Comparison of ENCODE assay signal across 14 cellular contexts in the genomic region with DNA sequence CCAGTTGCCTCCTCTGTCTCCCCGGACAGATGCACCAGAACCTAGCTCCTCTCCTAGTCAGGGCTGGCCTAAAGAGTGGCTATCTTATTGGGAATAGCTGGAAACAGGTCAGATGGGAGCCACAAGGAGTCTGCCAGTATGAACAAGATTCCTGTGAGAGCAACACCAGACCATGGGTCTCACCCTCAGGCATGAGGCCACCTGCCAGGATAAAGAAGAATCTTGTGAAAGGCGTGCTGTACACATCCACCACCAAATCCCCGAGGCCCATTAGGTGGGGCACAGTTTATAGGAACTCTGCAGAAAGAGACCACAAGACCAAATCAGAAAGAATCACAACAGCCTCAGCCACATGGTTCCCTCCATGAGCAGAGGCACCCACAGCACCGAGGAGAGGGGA.
"Had no signal": no experiment of that assay in that cellular context is flagged by ENCODE, and none has a peak within 500 bp of the region (broad histone marks: within the 10 kb centered on the region; RNA-seq: fewer than 3 reads in every experiment).

No MANE protein-coding gene starts in this region.

- H3K36me3 ChIP-seq: ascending aorta, gastroesophageal sphincter, left ventricle myocardium inferior, sigmoid colon had no signal

- DNase-seq: activated CD8-positive, alpha-beta memory T cell treated with anti-CD3 and anti-CD28 coated beads, Interleukin-2, amount 50 U/mL, for 4 hours; activated CD8-positive, alpha-beta T cell treated with anti-CD3 and anti-CD28 coated beads for 36 hours; activated gamma-delta T cell treated with Interleukin-2 at 50 U/mL for 16 hours; activated naive CD8-positive, alpha-beta T cell treated with anti-CD3 and anti-CD28 coated beads, Interleukin-2, amount 10 ng/mL, durations not matched to agents 7 days and 5 days; activated T-cell treated with anti-CD3 and anti-CD28 coated beads, Interleukin-2, amount 50 U/mL, for 72 hours; left ventricle myocardium inferior; nucleus accumbens; sigmoid colon; T1000 had no signal

- H3K27me3 ChIP-seq: ascending aorta, gastroesophageal sphincter, sigmoid colon, SJSA1 had no signal

- H3K36me3 Mint-ChIP-seq: activated naive CD8-positive, alpha-beta T cell treated with anti-CD3 and anti-CD28 coated beads, Interleukin-2, amount 10 ng/mL, durations not matched to agents 7 days and 5 days had no signal

- H3K27ac ChIP-seq: ascending aorta, gastroesophageal sphincter, left ventricle myocardium inferior, SJSA1, VCaP had no signal

- H3K4me3 ChIP-seq: ascending aorta, gastroesophageal sphincter, left ventricle myocardium inferior, sigmoid colon, SJSA1 had no signal

- H3K9me3 ChIP-seq: ascending aorta, gastroesophageal sphincter, left ventricle myocardium inferior, sigmoid colon, SJSA1 had no signal

- ATAC-seq: activated CD8-positive, alpha-beta T cell treated with anti-CD3 and anti-CD28 coated beads for 36 hours; activated T-cell treated with anti-CD3 and anti-CD28 coated beads, Interleukin-2, amount 50 U/mL, for 72 hours; gastroesophageal sphincter had no signal

- H3K4me3 Mint-ChIP-seq: activated CD8-positive, alpha-beta T cell treated with anti-CD3 and anti-CD28 coated beads for 36 hours; activated naive CD8-positive, alpha-beta T cell treated with anti-CD3 and anti-CD28 coated beads, Interleukin-2, amount 10 ng/mL, durations not matched to agents 7 days and 5 days; activated T-cell treated with anti-CD3 and anti-CD28 coated beads, Interleukin-2, amount 50 U/mL, for 72 hours; stimulated activated naive CD8-positive, alpha-beta T cell treated with anti-CD3 and anti-CD28 coated beads, Interleukin-15, Interleukin-2, amounts not matched to agents 100 ng/mL and 50 ng/mL, for 24 hours had no signal

- H3K27ac Mint-ChIP-seq: activated CD8-positive, alpha-beta T cell treated with anti-CD3 and anti-CD28 coated beads for 36 hours; activated naive CD8-positive, alpha-beta T cell treated with anti-CD3 and anti-CD28 coated beads, Interleukin-2, amount 10 ng/mL, durations not matched to agents 7 days and 5 days; activated T-cell treated with anti-CD3 and anti-CD28 coated beads, Interleukin-2, amount 50 U/mL, for 72 hours; stimulated activated naive CD8-positive, alpha-beta T cell treated with anti-CD3 and anti-CD28 coated beads, Interleukin-15, Interleukin-2, amounts not matched to agents 100 ng/mL and 50 ng/mL, for 24 hours had no signal

- H3K9me3 Mint-ChIP-seq: activated naive CD8-positive, alpha-beta T cell treated with anti-CD3 and anti-CD28 coated beads, Interleukin-2, amount 10 ng/mL, durations not matched to agents 7 days and 5 days had no signal
